Comparison of ENCODE assay signal across 22 cellular contexts in the genomic region with DNA sequence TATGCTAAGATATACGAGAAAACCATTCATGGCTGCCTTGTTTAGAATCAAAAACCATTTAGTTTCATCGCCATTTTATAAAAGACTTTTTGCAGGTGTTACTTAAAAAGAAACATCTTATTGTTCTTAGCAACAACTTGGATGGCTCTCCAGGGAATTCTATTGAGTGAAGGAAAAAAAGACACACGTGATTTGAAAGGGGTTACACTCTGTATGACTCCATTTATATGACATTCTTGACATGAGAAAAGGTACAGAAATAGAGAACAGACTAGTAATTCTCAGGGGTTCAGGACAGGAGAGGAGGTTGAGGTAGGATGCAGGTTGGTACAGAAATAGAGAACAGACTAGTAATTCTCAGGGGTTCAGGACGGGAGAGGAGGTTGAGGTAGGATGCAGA.
"Had no signal": no experiment of that assay in that cellular context is flagged by ENCODE, and none has a peak within 500 bp of the region (broad histone marks: within the 10 kb centered on the region; RNA-seq: fewer than 3 reads in every experiment).

No MANE protein-coding gene starts in this region.

- H3K4me3 Mint-ChIP-seq: activated T-helper 1 cell treated with anti-CD3 and anti-CD28 coated beads, Interleukin-12 subunit alpha, Interleukin-12 subunit beta, Interleukin-2, Interleukin-4 antibody, amounts not matched to agents 30 ng/mL and 10 ng/mL and 1 ng/mL, durations not matched to agents 14 hours and 24 hours and 36 hours; naive thymus-derived CD4-positive, alpha-beta T cell; stimulated activated naive B cell treated with anti-CD40 and anti-IgM and Interleukin-4, amounts not matched to agents 10 μg/mL and 1 μg/mL and 100 μg/mL, for 72 hours; T-cell; T-helper 2 cell treated with Interferon-gamma antibody and Interleukin-4, amounts not matched to agents 5 μg/mL and 100 μg/mL, for 36 hours; type B pancreatic cell had no signal

- H3K4me3 ChIP-seq: testis had no signal

- DNase-seq: activated CD4-positive, alpha-beta T cell treated with anti-CD3 and anti-CD28 coated beads, Interleukin-2, amount 50 U/mL, for 1 hour; activated CD4-positive, CD25-positive, alpha-beta regulatory T cell treated with anti-CD3 and anti-CD28 coated beads, Interleukin-2, amount 50 U/mL, for 72 hours; activated CD8-positive, alpha-beta memory T cell treated with anti-CD3 and anti-CD28 coated beads, Interleukin-2, amount 50 U/mL, for 48 hours; aorta; central memory CD4-positive, alpha-beta T cell; dermis blood vessel endothelial cell; effector memory CD4-positive, alpha-beta T cell; foreskin keratinocyte; left colon; mesendoderm; naive thymus-derived CD4-positive, alpha-beta T cell; occipital lobe; small intestine; stimulated activated naive B cell treated with anti-CD40 and anti-IgM and Interleukin-4, amounts not matched to agents 10 μg/mL and 1 μg/mL and 100 μg/mL, for 72 hours; T-cell; testis had no signal

- H3K27me3 ChIP-seq: foreskin keratinocyte, testis had no signal

- H3K4me1 ChIP-seq: foreskin keratinocyte, testis had no signal

- H3K27me3 Mint-ChIP-seq: naive thymus-derived CD4-positive, alpha-beta T cell; stimulated activated naive B cell treated with anti-CD40 and anti-IgM and Interleukin-4, amounts not matched to agents 10 μg/mL and 1 μg/mL and 100 μg/mL, for 72 hours; T-cell; type B pancreatic cell had no signal

- H3K9me3 ChIP-seq: testis had no signal

- ATAC-seq: activated naive CD4-positive, alpha-beta T cell treated with anti-CD3 and anti-CD28 coated beads, Interleukin-2, amount 50 U/mL, for 72 hours; foreskin keratinocyte; left colon; naive thymus-derived CD4-positive, alpha-beta T cell; sciatic nerve; stimulated activated naive B cell treated with anti-CD40 and anti-IgM and Interleukin-4, amounts not matched to agents 10 μg/mL and 1 μg/mL and 100 μg/mL, for 72 hours; T-cell had no signal

- H3K27ac Mint-ChIP-seq: activated naive CD4-positive, alpha-beta T cell treated with anti-CD3 and anti-CD28 coated beads, Interleukin-2, amount 50 U/mL, for 72 hours; activated T-helper 1 cell treated with anti-CD3 and anti-CD28 coated beads, Interleukin-12 subunit alpha, Interleukin-12 subunit beta, Interleukin-2, Interleukin-4 antibody, amounts not matched to agents 30 ng/mL and 10 ng/mL and 1 ng/mL, durations not matched to agents 14 hours and 24 hours and 36 hours; stimulated activated naive B cell treated with anti-CD40 and anti-IgM and Interleukin-4, amounts not matched to agents 10 μg/mL and 1 μg/mL and 100 μg/mL, for 72 hours; T-cell; T-helper 2 cell treated with Interferon-gamma antibody and Interleukin-4, amounts not matched to agents 5 μg/mL and 100 μg/mL, for 36 hours; type B pancreatic cell had no signal

- H3K27ac ChIP-seq: foreskin keratinocyte, testis, VCaP had no signal
